In genomic region chr2:36379710-36380448, GRCh38 we compare ENCODE assay signal across 2 cellular contexts.
TF ChIP-seq lines count a peak whose summit lies in the region.

No MANE protein-coding gene starts in this region.

TF ChIP-seq in HepG2, 621 proteins besides CTCF, POLR2A, EP300 and RAD21 (continued from another document):
- 0 out of 2 replicates have a peak, but pooled peaks have one; percentile 38 for TF ChIP-seq KAT7 (CRISPR knock-in tag; IDR thresholded peaks at IDR 0.05; ENCODE audit: borderline replicate concordance)
- TF ChIP-seq ZNF572 (CRISPR knock-in tag; IDR thresholded peaks at IDR 0.05) = 0 out of 2 replicates have a peak, but pooled peaks have one; percentile 52
- TF ChIP-seq, protein P1, sequence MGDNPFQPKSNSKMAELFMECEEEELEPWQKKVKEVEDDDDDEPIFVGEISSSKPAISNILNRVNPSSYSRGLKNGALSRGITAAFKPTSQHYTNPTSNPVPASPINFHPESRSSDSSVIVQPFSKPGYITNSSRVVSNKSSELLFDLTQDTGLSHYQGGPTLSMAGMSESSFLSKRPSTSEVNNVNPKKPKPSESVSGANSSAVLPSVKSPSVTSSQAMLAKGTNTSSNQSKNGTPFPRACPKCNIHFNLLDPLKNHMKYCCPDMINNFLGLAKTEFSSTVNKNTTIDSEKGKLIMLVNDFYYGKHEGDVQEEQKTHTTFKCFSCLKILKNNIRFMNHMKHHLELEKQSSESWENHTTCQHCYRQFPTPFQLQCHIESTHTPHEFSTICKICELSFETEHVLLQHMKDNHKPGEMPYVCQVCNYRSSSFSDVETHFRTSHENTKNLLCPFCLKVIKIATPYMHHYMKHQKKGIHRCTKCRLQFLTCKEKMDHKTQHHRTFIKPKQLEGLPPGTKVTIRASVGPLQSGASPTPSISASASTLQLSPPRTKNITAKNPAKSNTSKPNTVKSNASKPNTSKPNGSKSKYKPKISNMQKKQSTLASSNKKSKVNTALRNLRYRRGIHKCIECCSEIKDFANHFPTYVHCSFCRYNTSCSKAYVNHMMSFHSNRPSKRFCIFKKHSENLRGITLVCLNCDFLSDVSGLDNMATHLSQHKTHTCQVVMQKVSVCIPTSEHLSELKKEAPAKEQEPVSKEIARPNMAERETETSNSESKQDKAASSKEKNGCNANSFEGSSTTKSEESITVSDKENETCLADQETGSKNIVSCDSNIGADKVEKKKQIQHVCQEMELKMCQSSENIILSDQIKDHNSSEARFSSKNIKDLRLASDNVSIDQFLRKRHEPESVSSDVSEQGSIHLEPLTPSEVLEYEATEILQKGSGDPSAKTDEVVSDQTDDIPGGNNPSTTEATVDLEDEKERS (CRISPR knock-in tag; IDR thresholded peaks at IDR 0.05) = 0 out of 2 replicates have a peak, but pooled peaks have one; percentile 20
- TF ChIP-seq POLR2AphosphoS2 (IDR thresholded peaks at IDR 0.05; ENCODE audit: low read depth, low read length) = 0 out of 2 replicates have a peak, but pooled peaks have one; percentile 69

TF ChIP-seq in SK-N-SH treated with all-trans-retinoic acid at 6 μM for 48 hours, 23 proteins besides CTCF, POLR2A, EP300 and RAD21 (continued from another document):
- TF ChIP-seq POU6F1 (CRISPR knock-in tag; IDR thresholded peaks at IDR 0.05; ENCODE audit: borderline replicate concordance, low read depth) (no peak), SNAI2 (CRISPR knock-in tag; IDR thresholded peaks at IDR 0.05) (no peak), TOX (CRISPR knock-in tag; IDR thresholded peaks at IDR 0.05; ENCODE audit: borderline replicate concordance) (0 out of 2 replicates have a peak, but pooled peaks have one; percentile 37)
